In the genomic region with DNA sequence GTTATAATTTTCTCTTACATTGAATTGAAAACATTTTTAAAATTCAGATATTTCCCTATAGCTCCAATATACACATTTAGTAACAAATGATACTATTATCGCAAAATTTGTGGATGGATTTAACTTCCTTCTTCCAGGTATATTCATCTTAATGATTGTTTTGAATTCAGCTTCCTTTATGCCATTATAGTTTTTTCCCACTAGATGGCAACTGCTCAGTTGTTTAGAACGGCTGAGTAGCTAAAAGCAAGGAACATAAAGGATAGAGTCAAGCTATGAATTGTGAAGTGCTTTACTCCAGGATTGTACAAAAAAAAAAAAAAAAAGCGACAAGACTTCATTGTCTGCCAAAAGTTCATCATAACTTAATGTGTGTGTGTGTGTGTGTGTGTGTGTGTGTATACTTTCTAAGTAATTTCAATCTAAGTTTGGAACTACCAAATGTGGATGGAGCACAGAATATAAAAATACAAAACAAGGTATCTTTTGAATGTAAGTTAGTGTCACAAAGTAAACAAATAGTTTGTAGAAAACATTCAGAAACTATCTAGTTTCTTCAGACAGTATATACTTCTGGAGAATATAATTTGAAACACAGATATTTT, we compare ENCODE assay signal across 8 cellular contexts.
A peak's percentile ranks its signal among the peaks of the same experiment; 100 is the strongest.
DNase-seq lines count a peak whose midpoint lies in the region; ATAC-seq, FAIRE-seq and TF ChIP-seq lines count a peak whose summit lies in the region.

No MANE protein-coding gene starts in this region.

- no peaks in the 10 kb centered on the region for H3K4me1 Mint-ChIP-seq in Caco-2 (ENCODE audit: low read depth, unreplicated experiment)

- no TSS peak for BruUV-seq in Caco-2 (replicated peaks; lab: Mats Ljungman, UMichigan)

- in situ Hi-C loops in gastrocnemius medialis (cut with MboI; ENCODE audit: low sequenced_read_pairs in 4 of 4), result no loop called here

- H3K27me3 ChIP-seq in Caco-2 (replicated peaks; ENCODE audit: control insufficient read depth, insufficient read depth, low read length) (no peaks in the 10 kb centered on the region), gastrocnemius medialis (no peaks in the 10 kb centered on the region)

- no peak for ATAC-seq in gastrocnemius medialis
- ATAC-seq in GM21737 (IDR thresholded peaks at IDR 0.05; ENCODE audit: unreplicated experiment), result no peak

- no peaks in the 10 kb centered on the region for H3K36me3 ChIP-seq in Caco-2 (ENCODE audit: control insufficient read depth, insufficient read depth, low read length)
- no peaks in the 10 kb centered on the region for H3K36me3 ChIP-seq in gastrocnemius medialis

- no peak for FAIRE-seq in urothelium cell line (lab: Jason Lieb, UNC)

- DNase-seq in Caco-2 (peak in 1 of 2 experiments; percentile 21), HFF-Myc (ENCODE audit: extremely low read depth, low read depth) (no peak), RPMI8226 (peak; percentile 43), glomerular visceral epithelial cell (ENCODE audit: extremely low spot score) (peak; percentile 8), urothelium cell line (ENCODE audit: low spot score) (peak; percentile 21), gastrocnemius medialis (no peak), amygdala (lab: John Stamatoyannopoulos, UW) (no peak)

- H3K27me3 Mint-ChIP-seq in Caco-2 (ENCODE audit: insufficient read depth, unreplicated experiment), result peaks cover 12% of the 10 kb centered on the region

- H3K4me3 ChIP-seq in Caco-2 (ENCODE audit: low read depth, low read length) (no peak overlapping the region), HFF-Myc (replicated peaks; ENCODE audit: low read depth, low read length) (no peak overlapping the region), gastrocnemius medialis (no peak overlapping the region)

- H3K4me3 Mint-ChIP-seq in Caco-2 (ENCODE audit: unreplicated experiment), result no peak overlapping the region

- TF ChIP-seq POLR2A in gastrocnemius medialis (IDR thresholded peaks at IDR 0.05), result no peak

- no peaks in the 10 kb centered on the region for H3K9me3 Mint-ChIP-seq in Caco-2 (ENCODE audit: unreplicated experiment)

- H3K27ac ChIP-seq in gastrocnemius medialis, result no peak overlapping the region

- intact Hi-C loops in Caco-2 (cut with micrococcal nuclease; ENCODE audit: unreplicated experiment), result loop anchor here (1.0 to 5.0 kb wide), 3 partner anchors 213 to 811 kb away; no protein-coding TSS in a partner anchor
- intact Hi-C loops in gastrocnemius medialis (cut with DNase I; ENCODE audit: low total_unique reads), result no loop called here

- TF ChIP-seq CTCF in Caco-2 (IDR thresholded peaks at IDR 0.05; ENCODE audit: insufficient read depth in 1 of 2, low read depth in 1 of 2, low read length in 1 of 2, severe bottlenecking in 1 of 2, unreplicated experiment in 1 of 2) (peak; percentile 48 to 78), HFF-Myc (IDR thresholded peaks at IDR 0.05; ENCODE audit: low read depth, low read length, missing control alignments) (peak; percentile 10), gastrocnemius medialis (IDR thresholded peaks at IDR 0.05 in 4 of 5, conservative IDR thresholded peaks at IDR 0.05 in 1 of 5) (peak in 1 of 5 experiments; percentile 15)

- H3K4me1 ChIP-seq in Caco-2, result no peaks in the 10 kb centered on the region
- H3K4me1 ChIP-seq in gastrocnemius medialis, result no peaks in the 10 kb centered on the region

- H3K9me3 ChIP-seq in Caco-2 (no peaks in the 10 kb centered on the region), gastrocnemius medialis (no peaks in the 10 kb centered on the region)

- no peaks in the 10 kb centered on the region for H3K36me3 Mint-ChIP-seq in Caco-2 (ENCODE audit: insufficient read depth, unreplicated experiment)

- POLR2A ChIA-PET in Caco-2 (lab: Charles Lee), result no interaction called here

- CTCF ChIA-PET in Caco-2 (lab: Charles Lee), result interaction anchor here (0.6 to 0.9 kb wide), 5 partner anchors 15 to 432 kb away, joined by 3 to 6 read pairs (median 3); no protein-coding TSS in a partner anchor

- no peak overlapping the region for H3K27ac Mint-ChIP-seq in Caco-2 (ENCODE audit: unreplicated experiment)

Comparison
In these comparisons a context has a peak if more than half of its experiments do, and no peak if none do; other contexts are left out.
1. DNase-seq: peak in RPMI8226 (single experiment), glomerular visceral epithelial cell (single experiment) and urothelium cell line (single experiment); none in HFF-Myc (single experiment), gastrocnemius medialis (0 of 2) and amygdala (0 of 56).